1 cellular context compared by ENCODE assay signal in the genomic region with DNA sequence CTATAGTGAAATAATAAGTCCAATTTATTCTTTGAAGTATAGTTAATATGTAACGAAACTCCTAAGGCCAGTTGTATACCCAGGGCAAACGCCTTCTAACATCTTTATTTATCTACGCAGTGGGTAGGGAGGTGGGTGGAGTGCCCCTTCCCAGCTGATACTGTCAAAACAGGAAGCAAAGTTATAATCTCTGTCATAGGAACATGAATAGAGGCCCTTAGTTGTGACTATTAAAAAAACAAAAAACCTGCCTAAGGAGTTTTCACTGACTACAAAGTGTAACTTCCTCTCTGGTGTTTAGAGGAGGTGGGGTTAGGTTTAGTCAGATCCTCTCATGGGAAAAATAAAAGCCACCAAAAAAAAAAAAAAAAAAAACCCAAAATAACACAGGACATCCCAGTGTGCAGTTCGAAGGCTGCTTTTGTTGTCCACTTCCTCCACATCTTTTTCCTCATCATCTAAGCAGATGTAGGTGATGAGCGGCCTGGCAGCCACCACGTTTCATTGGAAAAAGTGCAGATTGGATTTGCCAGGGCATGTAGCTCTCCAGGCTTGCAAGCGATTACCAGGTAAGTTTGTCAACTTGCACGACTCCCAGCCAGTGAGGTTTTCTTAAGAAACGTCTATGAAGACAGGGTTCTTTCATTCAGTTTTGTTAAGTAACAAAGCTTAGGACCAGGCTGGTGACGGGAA.
TF ChIP-seq lines count a peak whose summit lies in the region.

No MANE protein-coding gene starts in this region.

TF ChIP-seq in HepG2, 621 proteins besides CTCF, POLR2A, EP300 and RAD21 (continued from another document):
- peak; percentile 34; the same call in 1 of the 2 replicates for TF ChIP-seq KMT2A (CRISPR knock-in tag; IDR thresholded peaks at IDR 0.05)
- TF ChIP-seq SOX5 (CRISPR knock-in tag; IDR thresholded peaks at IDR 0.05; ENCODE audit: borderline replicate concordance), result peak; percentile 92
- TF ChIP-seq CREB1 (IDR thresholded peaks at IDR 0.05), result no peak
- TF ChIP-seq CREB1 (CRISPR knock-in tag; IDR thresholded peaks at IDR 0.05), result peak; percentile 83
- peak; percentile 87 for TF ChIP-seq GTF3A (CRISPR knock-in tag; conservative IDR thresholded peaks at IDR 0.05)
- no peak for TF ChIP-seq NFRKB (IDR thresholded peaks at IDR 0.05)
- no peak for TF ChIP-seq NCOA5 (CRISPR knock-in tag; IDR thresholded peaks at IDR 0.05)
- peak; percentile 77; the same call in 1 of the 2 replicates for TF ChIP-seq ZNF546 (CRISPR knock-in tag; conservative IDR thresholded peaks at IDR 0.05)
- TF ChIP-seq, protein P1, sequence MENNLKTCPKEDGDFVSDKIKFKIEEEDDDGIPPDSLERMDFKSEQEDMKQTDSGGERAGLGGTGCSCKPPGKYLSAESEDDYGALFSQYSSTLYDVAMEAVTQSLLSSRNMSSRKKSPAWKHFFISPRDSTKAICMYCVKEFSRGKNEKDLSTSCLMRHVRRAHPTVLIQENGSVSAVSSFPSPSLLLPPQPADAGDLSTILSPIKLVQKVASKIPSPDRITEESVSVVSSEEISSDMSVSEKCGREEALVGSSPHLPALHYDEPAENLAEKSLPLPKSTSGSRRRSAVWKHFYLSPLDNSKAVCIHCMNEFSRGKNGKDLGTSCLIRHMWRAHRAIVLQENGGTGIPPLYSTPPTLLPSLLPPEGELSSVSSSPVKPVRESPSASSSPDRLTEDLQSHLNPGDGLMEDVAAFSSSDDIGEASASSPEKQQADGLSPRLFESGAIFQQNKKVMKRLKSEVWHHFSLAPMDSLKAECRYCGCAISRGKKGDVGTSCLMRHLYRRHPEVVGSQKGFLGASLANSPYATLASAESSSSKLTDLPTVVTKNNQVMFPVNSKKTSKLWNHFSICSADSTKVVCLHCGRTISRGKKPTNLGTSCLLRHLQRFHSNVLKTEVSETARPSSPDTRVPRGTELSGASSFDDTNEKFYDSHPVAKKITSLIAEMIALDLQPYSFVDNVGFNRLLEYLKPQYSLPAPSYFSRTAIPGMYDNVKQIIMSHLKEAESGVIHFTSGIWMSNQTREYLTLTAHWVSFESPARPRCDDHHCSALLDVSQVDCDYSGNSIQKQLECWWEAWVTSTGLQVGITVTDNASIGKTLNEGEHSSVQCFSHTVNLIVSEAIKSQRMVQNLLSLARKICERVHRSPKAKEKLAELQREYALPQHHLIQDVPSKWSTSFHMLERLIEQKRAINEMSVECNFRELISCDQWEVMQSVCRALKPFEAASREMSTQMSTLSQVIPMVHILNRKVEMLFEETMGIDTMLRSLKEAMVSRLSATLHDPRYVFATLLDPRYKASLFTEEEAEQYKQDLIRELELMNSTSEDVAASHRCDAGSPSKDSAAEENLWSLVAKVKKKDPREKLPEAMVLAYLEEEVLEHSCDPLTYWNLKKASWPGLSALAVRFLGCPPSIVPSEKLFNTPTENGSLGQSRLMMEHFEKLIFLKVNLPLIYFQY (CRISPR knock-in tag; IDR thresholded peaks at IDR 0.05; ENCODE audit: borderline replicate concordance), result 0 out of 2 replicates have a peak, but pooled peaks have one; percentile 53
- TF ChIP-seq PHF8 (CRISPR knock-in tag; IDR thresholded peaks at IDR 0.05), result peak; percentile 21; the same call in 1 of the 2 replicates
